Comparison of ENCODE assay signal across 25 cellular contexts in genomic region chr11:20197881-20198280, GRCh38. TPM values are rescaled to one million over a fixed set of nuclear protein-coding genes. Genes with fewer than 3 reads are reported as not detected.
DNase-seq lines count a peak whose midpoint lies in the region; ATAC-seq and TF ChIP-seq lines count a peak whose summit lies in the region.
"Had no signal": no experiment of that assay in that cellular context is flagged by ENCODE, and none has a peak within 500 bp of the region (broad histone marks: within the 10 kb centered on the region; RNA-seq: fewer than 3 reads in every experiment).

No MANE protein-coding gene starts in this region.

- H3K23ac ChIP-seq in H9 (ENCODE audit: insufficient read length, low read depth, low read length): no peak overlapping the region

- H2AK5ac ChIP-seq in H9 (ENCODE audit: insufficient read length, low read length): no peak overlapping the region

- no peak overlapping the region for H3K56ac ChIP-seq in H9 (ENCODE audit: insufficient read length, low read depth, low read length)

- no peaks in the 10 kb centered on the region for H3K79me2 ChIP-seq in H9 (ENCODE audit: insufficient read depth, low read length)

- ATAC-seq in stimulated activated naive CD8-positive, alpha-beta T cell treated with anti-CD3 and anti-CD28 coated beads, Interleukin-15, amount 100 ng/mL, for 72 hours: peak; percentile 84
- ATAC-seq in stimulated activated naive CD8-positive, alpha-beta T cell treated with anti-CD3 and anti-CD28 coated beads, Interleukin-15, Interleukin-2, amounts not matched to agents 100 U/mL and 50 U/mL, for 24 hours: no peak
- ATAC-seq in HG02610 (IDR thresholded peaks at IDR 0.05; ENCODE audit: unreplicated experiment): peak; percentile 55
- peak; percentile 62 for ATAC-seq in HG03558 (IDR thresholded peaks at IDR 0.05; ENCODE audit: extremely low read depth, unreplicated experiment)
- ATAC-seq: upper lobe of right lung had no signal

- peaks cover 25% of the 10 kb centered on the region for H3K4me1 Mint-ChIP-seq in stimulated activated naive CD8-positive, alpha-beta T cell treated with anti-CD3 and anti-CD28 coated beads, Interleukin-15, amount 100 ng/mL, for 72 hours
- peaks cover 9% of the 10 kb centered on the region for H3K4me1 Mint-ChIP-seq in activated CD4-positive, alpha-beta memory T cell treated with anti-CD3 and anti-CD28 coated beads, Interleukin-2, amount 10 ng/mL, durations not matched to agents 7 days and 5 days
- H3K4me1 Mint-ChIP-seq in H9: peaks cover 12 to 14% of the 10 kb centered on the region in 2 experiments
- H3K4me1 Mint-ChIP-seq: activated B cell treated with CpG ODN at 0.5 μM for 24 hours, B cell, IgD-negative memory B cell had no signal

- H2BK5ac ChIP-seq in H9 (ENCODE audit: insufficient read length, low read length): no peak overlapping the region

- H3T11ph ChIP-seq in H9 (ENCODE audit: low read length): no peak overlapping the region

- no peak overlapping the region for H3K4me3 ChIP-seq in brain microvascular endothelial cell (ENCODE audit: low read depth, low read length)
- H3K4me3 ChIP-seq: coronary artery, GM23248, prostate gland, upper lobe of right lung had no signal

- H2BK12ac ChIP-seq in H9 (ENCODE audit: insufficient read length, low read depth, low read length): no peak overlapping the region

- no peak overlapping the region for H3K4ac ChIP-seq in H9 (ENCODE audit: low read depth, low read length)

- H3K36me3 ChIP-seq in brain microvascular endothelial cell (replicated peaks): no peaks in the 10 kb centered on the region
- H3K36me3 ChIP-seq: prostate gland, upper lobe of right lung had no signal

- TF ChIP-seq CTCF in brain microvascular endothelial cell (IDR thresholded peaks at IDR 0.05; ENCODE audit: low read depth, low read length, missing control alignments): no peak
- no peak for TF ChIP-seq CTCF in H9 (conservative IDR thresholded peaks at IDR 0.05)

- POLR2A ChIA-PET in activated CD4-positive, alpha-beta memory T cell treated with anti-CD3 and anti-CD28 coated beads, Interleukin-2, amount 10 ng/mL, durations not matched to agents 7 days and 5 days (lab: Charles Lee): no interaction called here

- no peak overlapping the region for H3K4me3 Mint-ChIP-seq in stimulated activated naive CD8-positive, alpha-beta T cell treated with anti-CD3 and anti-CD28 coated beads, Interleukin-15, amount 100 ng/mL, for 72 hours
- no peak overlapping the region for H3K4me3 Mint-ChIP-seq in activated CD4-positive, alpha-beta memory T cell treated with anti-CD3 and anti-CD28 coated beads, Interleukin-2, amount 10 ng/mL, durations not matched to agents 7 days and 5 days
- no peak overlapping the region for H3K4me3 Mint-ChIP-seq in H9
- H3K4me3 Mint-ChIP-seq: activated B cell treated with CpG ODN at 0.5 μM for 24 hours; activated naive CD4-positive, alpha-beta T cell treated with anti-CD3 and anti-CD28 coated beads for 36 hours; activated T-cell treated with anti-CD3 and anti-CD28 coated beads, Interleukin-2, amount 50 U/mL, for 24 hours; B cell; endodermal cell; IgD-negative memory B cell had no signal

- H3K4me2 ChIP-seq in H9 (ENCODE audit: insufficient read depth, insufficient read length, low read length): no peak overlapping the region

- H2BK15ac ChIP-seq in H9 (ENCODE audit: low read depth, low read length): no peak overlapping the region

- H3K27ac ChIP-seq in brain microvascular endothelial cell: no peak overlapping the region
- no peak overlapping the region for H3K27ac ChIP-seq in H9 (ENCODE audit: insufficient read length, low read depth, low read length)
- H3K27ac ChIP-seq: coronary artery, GM23248, prostate gland, upper lobe of right lung had no signal

- H4K20me1 ChIP-seq in H9 (ENCODE audit: control insufficient read depth, insufficient read depth, insufficient read length): no peaks in the 10 kb centered on the region

- no peaks in the 10 kb centered on the region for H3K4me1 ChIP-seq in H9 (ENCODE audit: insufficient read depth, low read length)
- H3K4me1 ChIP-seq: prostate gland, upper lobe of right lung had no signal

- no peak overlapping the region for H3K18ac ChIP-seq in H9 (ENCODE audit: insufficient read length, low read depth, low read length)

- H2BK120ac ChIP-seq in H9 (ENCODE audit: low read depth, low read length, poor library complexity, severe bottlenecking): no peak overlapping the region

- H3K79me1 ChIP-seq in H9 (ENCODE audit: insufficient read depth, low read depth, low read length, poor library complexity, severe bottlenecking): no peaks in the 10 kb centered on the region

- peak in 1 of 2 donors; percentile 5 for DNase-seq in stimulated activated naive CD8-positive, alpha-beta T cell treated with anti-CD3 and anti-CD28 coated beads, Interleukin-15, amount 100 ng/mL, for 72 hours
- DNase-seq in stimulated activated naive CD8-positive, alpha-beta T cell treated with anti-CD3 and anti-CD28 coated beads, Interleukin-15, Interleukin-2, amounts not matched to agents 100 U/mL and 50 U/mL, for 24 hours: no peak
- no peak for DNase-seq in SIG-M5 (lab: John Stamatoyannopoulos, UW)
- no peak for DNase-seq in activated CD4-positive, alpha-beta memory T cell treated with anti-CD3 and anti-CD28 coated beads, Interleukin-2, amount 10 ng/mL, durations not matched to agents 7 days and 5 days
- DNase-seq in brain microvascular endothelial cell: no peak
- no peak for DNase-seq in H9
- DNase-seq: activated B cell treated with CpG ODN at 0.5 μM for 24 hours; activated naive CD4-positive, alpha-beta T cell treated with anti-CD3 and anti-CD28 coated beads for 36 hours; activated T-cell treated with anti-CD3 and anti-CD28 coated beads, Interleukin-2, amount 50 U/mL, for 24 hours; amniotic stem cell; endodermal cell; GM23248; mammary epithelial cell; NCI-H1436; NCI-H526; upper lobe of right lung had no signal

- no peak overlapping the region for H4K8ac ChIP-seq in H9 (replicated peaks; ENCODE audit: insufficient read length, low read depth, low read length)

- H3K27me3 Mint-ChIP-seq in stimulated activated naive CD8-positive, alpha-beta T cell treated with anti-CD3 and anti-CD28 coated beads, Interleukin-15, amount 100 ng/mL, for 72 hours: peaks cover 52% of the 10 kb centered on the region
- H3K27me3 Mint-ChIP-seq in activated CD4-positive, alpha-beta memory T cell treated with anti-CD3 and anti-CD28 coated beads, Interleukin-2, amount 10 ng/mL, durations not matched to agents 7 days and 5 days: peaks cover 26% of the 10 kb centered on the region
- H3K27me3 Mint-ChIP-seq in H9 (ENCODE audit: low read depth): peaks cover 83% of the 10 kb centered on the region

- no peak overlapping the region for H3K27ac Mint-ChIP-seq in stimulated activated naive CD8-positive, alpha-beta T cell treated with anti-CD3 and anti-CD28 coated beads, Interleukin-15, amount 100 ng/mL, for 72 hours
- H3K27ac Mint-ChIP-seq in activated CD4-positive, alpha-beta memory T cell treated with anti-CD3 and anti-CD28 coated beads, Interleukin-2, amount 10 ng/mL, durations not matched to agents 7 days and 5 days: no peak overlapping the region
- H3K27ac Mint-ChIP-seq in H9: no peak overlapping the region
- H3K27ac Mint-ChIP-seq: activated B cell treated with CpG ODN at 0.5 μM for 24 hours; activated naive CD4-positive, alpha-beta T cell treated with anti-CD3 and anti-CD28 coated beads for 36 hours; activated T-cell treated with anti-CD3 and anti-CD28 coated beads, Interleukin-2, amount 50 U/mL, for 24 hours; B cell; endodermal cell; IgD-negative memory B cell had no signal

- H2AFZ ChIP-seq in H9 (ENCODE audit: low read length): no peak overlapping the region
- H2AFZ ChIP-seq: GM23248 had no signal

- no peak overlapping the region for H4K5ac ChIP-seq in H9 (ENCODE audit: insufficient read length, low read depth, low read length)

- H3K9me3 Mint-ChIP-seq in stimulated activated naive CD8-positive, alpha-beta T cell treated with anti-CD3 and anti-CD28 coated beads, Interleukin-15, amount 100 ng/mL, for 72 hours: peaks cover 0 to 8% of the 10 kb centered on the region in 2 donors
- H3K9me3 Mint-ChIP-seq in activated CD4-positive, alpha-beta memory T cell treated with anti-CD3 and anti-CD28 coated beads, Interleukin-2, amount 10 ng/mL, durations not matched to agents 7 days and 5 days: no peaks in the 10 kb centered on the region
- peaks cover 0 to 7% of the 10 kb centered on the region in 2 experiments; a peak in 1 of 5 replicates for H3K9me3 Mint-ChIP-seq in H9
- H3K9me3 Mint-ChIP-seq: activated B cell treated with CpG ODN at 0.5 μM for 24 hours; activated naive CD4-positive, alpha-beta T cell treated with anti-CD3 and anti-CD28 coated beads for 36 hours; activated T-cell treated with anti-CD3 and anti-CD28 coated beads, Interleukin-2, amount 50 U/mL, for 24 hours; endodermal cell had no signal

- H3K27me3 ChIP-seq in brain microvascular endothelial cell (replicated peaks) (peaks cover 17% of the 10 kb centered on the region), H9 (ENCODE audit: insufficient read depth, low read length) (peaks cover 50% of the 10 kb centered on the region)

- in situ Hi-C loops in brain microvascular endothelial cell (cut with HindIII; ENCODE audit: low pct_ligation_motif_present, low sequenced_read_pairs): no loop called here

- no peak overlapping the region for H2BK20ac ChIP-seq in H9 (ENCODE audit: low read depth, low read length, poor library complexity, severe bottlenecking)

- H3K36me3 Mint-ChIP-seq in activated CD4-positive, alpha-beta memory T cell treated with anti-CD3 and anti-CD28 coated beads, Interleukin-2, amount 10 ng/mL, durations not matched to agents 7 days and 5 days (ENCODE audit: low read depth): no peaks in the 10 kb centered on the region
- H3K36me3 Mint-ChIP-seq in H9 (ENCODE audit: insufficient read depth in 1 of 3, low read depth in 3 of 3): no peaks in the 10 kb centered on the region

- H3K9ac ChIP-seq in H9 (ENCODE audit: extremely low read depth, insufficient read length, low read length): no peak overlapping the region
- H3K9ac ChIP-seq: GM23248 had no signal

- no peaks in the 10 kb centered on the region for H3K23me2 ChIP-seq in H9 (ENCODE audit: insufficient read length, low read depth, low read length, poor library complexity, severe bottlenecking)

- CTCF ChIA-PET in activated CD4-positive, alpha-beta memory T cell treated with anti-CD3 and anti-CD28 coated beads, Interleukin-2, amount 10 ng/mL, durations not matched to agents 7 days and 5 days (lab: Charles Lee): no interaction called here

- no peak overlapping the region for H4K91ac ChIP-seq in H9 (ENCODE audit: insufficient read length, low read depth, low read length)

- no CpG with 5 or more reads among the region's 2 CpGs for WGBS in H9 (ENCODE audit: extremely low coverage, insufficient read length, low lambda C conversion rate)

- no peaks in the 10 kb centered on the region for H3K9me3 ChIP-seq in H9 (ENCODE audit: control insufficient read depth, low read depth, low read length)
- H3K9me3 ChIP-seq: prostate gland, upper lobe of right lung had no signal

- no peak overlapping the region for H3K14ac ChIP-seq in H9 (ENCODE audit: insufficient read depth, low read length)

RNA-seq across cellular contexts. Expression of gene DBX1, which starts 37.6 kb away (rescaled TPM):
- not detected for total RNA-seq in activated CD4-positive, alpha-beta memory T cell treated with anti-CD3 and anti-CD28 coated beads, Interleukin-2, amount 10 ng/mL, durations not matched to agents 7 days and 5 days
- total RNA-seq in H9 (2021): 0.15 TPM in 1 of 2 replicates, not detected in the other
- total RNA-seq: activated B cell treated with CpG ODN at 0.5 μM for 24 hours; activated naive CD4-positive, alpha-beta T cell treated with anti-CD3 and anti-CD28 coated beads for 36 hours; B cell; bronchial epithelial cell; endodermal cell; GM23248; M059J; mammary epithelial cell; prostate gland; subcutaneous adipose tissue; upper lobe of right lung had no signal
